In the genomic region with DNA sequence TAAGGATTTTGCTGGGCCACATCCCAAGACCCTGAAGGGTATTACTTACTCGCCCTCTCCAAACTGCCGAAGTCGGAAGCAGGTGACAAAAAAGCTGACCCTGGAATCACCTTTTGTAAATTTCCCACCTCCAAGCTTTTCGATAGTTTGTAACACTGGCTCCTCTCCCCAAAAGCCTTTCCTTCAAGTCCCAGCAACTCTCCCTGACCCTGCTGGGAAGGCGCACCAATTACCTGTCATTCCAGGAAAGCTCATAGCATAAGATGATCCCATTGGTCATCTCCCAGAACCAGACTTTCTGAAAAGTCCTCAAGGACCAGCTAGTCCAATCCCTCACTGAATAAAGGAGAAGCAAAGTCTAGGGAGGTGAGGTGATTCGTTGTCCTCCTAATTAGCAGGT, we compare ENCODE assay signal across 8 cellular contexts. TPM values are rescaled to one million over a fixed set of nuclear protein-coding genes. Genes with fewer than 3 reads are reported as not detected.
DNase-seq lines count a peak whose midpoint lies in the region; TF ChIP-seq lines count a peak whose summit lies in the region.
"Not testable (repeated sequence)": the region's sequence is repeated elsewhere in the genome, so short reads cannot be mapped to it uniquely, and the experiment has no call there.

No MANE protein-coding gene starts in this region.

- H3K27ac Mint-ChIP-seq in activated naive CD4-positive, alpha-beta T cell treated with anti-CD3 and anti-CD28 coated beads for 36 hours; osteocyte (ENCODE audit: unreplicated experiment): not testable (repeated sequence)

- intact Hi-C loops in activated naive CD4-positive, alpha-beta T cell treated with anti-CD3 and anti-CD28 coated beads for 36 hours (cut with micrococcal nuclease) = loop anchor here (1.0 to 10.0 kb wide), 4 partner anchors 132 to 1202 kb away; partner anchors contain the start of gene SINHCAF

- H3K4me3 ChIP-seq in LNCaP clone FGC (ENCODE audit: low read depth, low read length) (peak overlapping the region; percentile 65), endocrine pancreas (ENCODE audit: control insufficient read depth, insufficient read depth, low read length) (peak overlapping the region; percentile 42), kidney epithelial cell (ENCODE audit: low read depth, low read length) (peak overlapping the region; percentile 45), tibial nerve (peak overlapping the region in 3 of 4 donors; percentile 45 to 69 (median 61))

- peaks cover 15% of the 10 kb centered on the region for H3K36me3 Mint-ChIP-seq in activated naive CD4-positive, alpha-beta T cell treated with anti-CD3 and anti-CD28 coated beads for 36 hours (ENCODE audit: low read depth)
- not testable (repeated sequence) for H3K36me3 Mint-ChIP-seq in osteocyte (ENCODE audit: unreplicated experiment)

- H3K27me3 Mint-ChIP-seq in activated naive CD4-positive, alpha-beta T cell treated with anti-CD3 and anti-CD28 coated beads for 36 hours (ENCODE audit: low read depth); osteocyte (ENCODE audit: unreplicated experiment): not testable (repeated sequence)

- H3K9ac ChIP-seq in endocrine pancreas (ENCODE audit: control insufficient read depth, insufficient read depth, low read length) = peak overlapping the region; percentile 13

- WGBS in tibial nerve, 2 donors = 63 to 65% methylated on average over 5 of the region's 6 CpGs

- DNase-seq in DMS53 treated with DMSO at 0.1 percent for 48 hours (lab: John Stamatoyannopoulos, UW; ENCODE audit: unreplicated experiment) (peak; percentile 13), RKO (ENCODE audit: low spot score) (peak; percentile 11)
- DNase-seq in LNCaP clone FGC (ENCODE audit: low read depth); activated naive CD4-positive, alpha-beta T cell treated with anti-CD3 and anti-CD28 coated beads for 36 hours; kidney epithelial cell (ENCODE audit: low read depth); osteocyte (ENCODE audit: extremely low spot score, unreplicated experiment); tibial nerve (ENCODE audit: low spot score in 2 of 2): not testable (repeated sequence)

- H3K4me1 Mint-ChIP-seq in activated naive CD4-positive, alpha-beta T cell treated with anti-CD3 and anti-CD28 coated beads for 36 hours (ENCODE audit: low read depth) = peaks cover 19% of the 10 kb centered on the region
- peaks cover 34% of the 10 kb centered on the region for H3K4me1 Mint-ChIP-seq in osteocyte (ENCODE audit: unreplicated experiment)

- H3K4me1 ChIP-seq in endocrine pancreas (ENCODE audit: control insufficient read depth, insufficient read depth, low read length) = not testable (repeated sequence)
- peaks cover 0 to 16% (median 2%) of the 10 kb centered on the region in 4 donors for H3K4me1 ChIP-seq in tibial nerve

- not testable (repeated sequence) for H3K9me3 ChIP-seq in endocrine pancreas (ENCODE audit: control insufficient read depth, low read length); tibial nerve

- TF ChIP-seq CTCF in LNCaP clone FGC (IDR thresholded peaks at IDR 0.05; ENCODE audit: control insufficient read depth, extremely low read depth, insufficient read depth); kidney epithelial cell (IDR thresholded peaks at IDR 0.05; ENCODE audit: insufficient read depth, low read length, poor library complexity, severe bottlenecking); osteocyte (IDR thresholded peaks at IDR 0.05); tibial nerve (IDR thresholded peaks at IDR 0.05): not testable (repeated sequence)

- CTCF ChIA-PET in activated naive CD4-positive, alpha-beta T cell treated with anti-CD3 and anti-CD28 coated beads for 36 hours (lab: Charles Lee) = not testable (repeated sequence)

- not testable (repeated sequence) for TF ChIP-seq EP300 in tibial nerve (IDR thresholded peaks at IDR 0.05)

- H3K36me3 ChIP-seq in endocrine pancreas (ENCODE audit: control insufficient read depth, insufficient read depth, low read length); kidney epithelial cell (ENCODE audit: control insufficient read depth, insufficient read depth, low read length); tibial nerve: not testable (repeated sequence)

- peak overlapping the region; percentile 89 for H3K4me3 Mint-ChIP-seq in activated naive CD4-positive, alpha-beta T cell treated with anti-CD3 and anti-CD28 coated beads for 36 hours
- H3K4me3 Mint-ChIP-seq in osteocyte (ENCODE audit: unreplicated experiment) = peak overlapping the region; percentile 95

- TF ChIP-seq POLR2A in tibial nerve (IDR thresholded peaks at IDR 0.05) = not testable (repeated sequence)

- H3K27ac ChIP-seq in tibial nerve = not testable (repeated sequence)

- not testable (repeated sequence) for H3K9me3 Mint-ChIP-seq in activated naive CD4-positive, alpha-beta T cell treated with anti-CD3 and anti-CD28 coated beads for 36 hours; osteocyte (ENCODE audit: unreplicated experiment)

- not testable (repeated sequence) for H3K27me3 ChIP-seq in endocrine pancreas (ENCODE audit: control insufficient read depth, insufficient read depth, low read length); kidney epithelial cell (ENCODE audit: control insufficient read depth, insufficient read depth, low read length); tibial nerve

RNA-seq across cellular contexts. Expression of gene DDX11, which starts 0.7 kb away (rescaled TPM):
- total RNA-seq in activated naive CD4-positive, alpha-beta T cell treated with anti-CD3 and anti-CD28 coated beads for 36 hours = 100 to 1,000 TPM; 136 to 155 TPM
- total RNA-seq in kidney epithelial cell (37.3 and 38.2 TPM in 2 replicates), osteocyte (47.1 and 52.9 TPM in 2 replicates), tibial nerve (10 to 100 TPM in 3 of 4 donors, 1 to 10 TPM in 1; 7.1 to 52.2 (median 40.1) TPM)
